In genomic region chr1:157773723-157774350, GRCh38 we compare ENCODE assay signal across 11 cellular contexts. TPM values are rescaled to one million over a fixed set of nuclear protein-coding genes. Genes with fewer than 3 reads are reported as not detected.
DNase-seq lines count a peak whose midpoint lies in the region; ATAC-seq and TF ChIP-seq lines count a peak whose summit lies in the region.
"Had no signal": no experiment of that assay in that cellular context is flagged by ENCODE, and none has a peak within 500 bp of the region (broad histone marks: within the 10 kb centered on the region; RNA-seq: fewer than 3 reads in every experiment).

No MANE protein-coding gene starts in this region.

- no peaks in the 10 kb centered on the region for H3K9me3 Mint-ChIP-seq in stimulated activated effector memory CD8-positive, alpha-beta T cell treated with anti-CD3 and anti-CD28 coated beads, Interleukin-12 subunit alpha, Interleukin-12 subunit beta, amount 100 ng/mL, for 72 hours
- H3K9me3 Mint-ChIP-seq: activated naive CD8-positive, alpha-beta T cell treated with anti-CD3 and anti-CD28 coated beads, Interleukin-2, amount 10 ng/mL, durations not matched to agents 7 days and 5 days had no signal

- ATAC-seq in HG03039 (IDR thresholded peaks at IDR 0.05; ENCODE audit: unreplicated experiment) = peak; percentile 54
- peak; percentile 67 for ATAC-seq in stimulated activated effector memory CD8-positive, alpha-beta T cell treated with anti-CD3 and anti-CD28 coated beads, Interleukin-12 subunit alpha, Interleukin-12 subunit beta, amount 100 ng/mL, for 72 hours
- no peak for ATAC-seq in omental fat pad (ENCODE audit: low FRiP score)

- H3K27ac Mint-ChIP-seq in stimulated activated effector memory CD8-positive, alpha-beta T cell treated with anti-CD3 and anti-CD28 coated beads, Interleukin-12 subunit alpha, Interleukin-12 subunit beta, amount 100 ng/mL, for 72 hours = no peak overlapping the region
- H3K27ac Mint-ChIP-seq: activated naive CD8-positive, alpha-beta T cell treated with anti-CD3 and anti-CD28 coated beads, Interleukin-2, amount 10 ng/mL, durations not matched to agents 7 days and 5 days had no signal

- H3K4me3 Mint-ChIP-seq in stimulated activated effector memory CD8-positive, alpha-beta T cell treated with anti-CD3 and anti-CD28 coated beads, Interleukin-12 subunit alpha, Interleukin-12 subunit beta, amount 100 ng/mL, for 72 hours = no peak overlapping the region
- H3K4me3 Mint-ChIP-seq: activated naive CD8-positive, alpha-beta T cell treated with anti-CD3 and anti-CD28 coated beads, Interleukin-2, amount 10 ng/mL, durations not matched to agents 7 days and 5 days had no signal

- no peak for TF ChIP-seq CTCF in omental fat pad (IDR thresholded peaks at IDR 0.05)

- peaks cover 6% of the 10 kb centered on the region for H3K4me1 Mint-ChIP-seq in stimulated activated effector memory CD8-positive, alpha-beta T cell treated with anti-CD3 and anti-CD28 coated beads, Interleukin-12 subunit alpha, Interleukin-12 subunit beta, amount 100 ng/mL, for 72 hours

- H3K36me3 Mint-ChIP-seq in stimulated activated effector memory CD8-positive, alpha-beta T cell treated with anti-CD3 and anti-CD28 coated beads, Interleukin-12 subunit alpha, Interleukin-12 subunit beta, amount 100 ng/mL, for 72 hours = no peaks in the 10 kb centered on the region
- H3K36me3 Mint-ChIP-seq: activated naive CD8-positive, alpha-beta T cell treated with anti-CD3 and anti-CD28 coated beads, Interleukin-2, amount 10 ng/mL, durations not matched to agents 7 days and 5 days had no signal

- DNase-seq in NCI-H82 (lab: John Stamatoyannopoulos, UW) (peak; percentile 59), NCI-H82 treated with DMSO at 0.1 percent for 48 hours (lab: John Stamatoyannopoulos, UW; ENCODE audit: unreplicated experiment) (no peak), SKM-1 treated with dmso at 0.1 percent for 144 hours (lab: John Stamatoyannopoulos, UW; ENCODE audit: unreplicated experiment) (peak; percentile 47), NCI-H2107 treated with DMSO at 0.1 percent for 48 hours (lab: John Stamatoyannopoulos, UW; ENCODE audit: unreplicated experiment) (no peak), omental fat pad (ENCODE audit: low spot score) (no peak), NCI-H146 (lab: John Stamatoyannopoulos, UW) (no peak)
- no peak for DNase-seq in stimulated activated effector memory CD8-positive, alpha-beta T cell treated with anti-CD3 and anti-CD28 coated beads, Interleukin-12 subunit alpha, Interleukin-12 subunit beta, amount 100 ng/mL, for 72 hours (ENCODE audit: low spot score in 2 of 2)
- DNase-seq: activated naive CD8-positive, alpha-beta T cell treated with anti-CD3 and anti-CD28 coated beads, Interleukin-2, amount 10 ng/mL, durations not matched to agents 7 days and 5 days; IMR-90; stimulated activated naive CD4-positive, alpha-beta T cell treated with Interleukin-2 at 50 U/mL for 16 hours had no signal

RNA-seq across cellular contexts. Expression of gene FCRL2, which starts 3.1 kb away (rescaled TPM):
- total RNA-seq in omental fat pad = under 1 TPM in 3 of 4 donors, not detected in 1; 0.32 to 0.56 (median 0.56) TPM
- total RNA-seq: activated naive CD8-positive, alpha-beta T cell treated with anti-CD3 and anti-CD28 coated beads, Interleukin-2, amount 10 ng/mL, durations not matched to agents 7 days and 5 days; IMR-90 had no signal

RNA-seq across cellular contexts. Expression of gene FCRL1, which starts 46.1 kb away (rescaled TPM):
- total RNA-seq in omental fat pad = under 1 TPM in 3 of 4 donors, not detected in 1; 0.28 to 0.38 (median 0.32) TPM
- total RNA-seq: IMR-90 had no signal

Comparison
In these comparisons a context has a peak if more than half of its experiments do, and no peak if none do; other contexts are left out.
1. DNase-seq: peak in NCI-H82 (single experiment) and SKM-1 treated with dmso at 0.1 percent for 144 hours (single experiment); none in NCI-H82 treated with DMSO at 0.1 percent for 48 hours (single experiment), stimulated activated effector memory CD8-positive, alpha-beta T cell treated with anti-CD3 and anti-CD28 coated beads, Interleukin-12 subunit alpha, Interleukin-12 subunit beta, amount 100 ng/mL, for 72 hours (0 of 2), NCI-H2107 treated with DMSO at 0.1 percent for 48 hours (single experiment), omental fat pad (single experiment) and NCI-H146 (single experiment).